Comparison of ENCODE assay signal across 1 cellular context in the genomic region with DNA sequence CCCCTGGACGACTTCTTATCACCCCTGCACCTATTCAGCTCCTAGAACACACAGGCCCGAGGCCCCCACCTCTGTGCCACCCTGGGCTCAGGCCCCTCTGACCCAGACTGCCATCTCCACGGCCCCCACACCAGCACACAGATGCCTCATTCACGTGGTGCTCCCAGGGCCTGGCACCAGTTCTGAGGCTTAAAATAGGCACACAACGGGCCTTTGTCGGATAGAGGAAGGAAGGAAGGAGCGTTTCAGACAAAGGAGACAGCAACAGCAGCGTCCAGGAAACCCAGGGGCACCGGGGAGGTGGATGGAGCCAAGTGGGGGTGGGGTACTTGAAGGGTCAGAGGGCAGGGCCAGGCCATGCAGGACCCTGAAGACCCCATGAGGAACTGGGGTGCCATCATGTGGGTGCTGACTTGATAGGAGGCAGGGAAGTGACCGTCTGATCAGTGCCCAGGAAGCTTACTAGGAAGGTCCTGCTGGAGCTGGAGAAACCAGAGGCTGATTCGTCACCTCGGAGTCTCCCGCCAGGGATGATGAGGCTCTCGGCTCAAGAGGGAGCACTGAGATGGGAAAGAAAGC.
TF ChIP-seq lines count a peak whose summit lies in the region.

No MANE protein-coding gene starts in this region.

TF ChIP-seq in GM12878, 131 proteins besides CTCF, POLR2A, EP300 and RAD21:
- TF ChIP-seq KAT2A (conservative IDR thresholded peaks at IDR 0.05; ENCODE audit: control insufficient read depth, low read depth, low read length), result no peak
- TF ChIP-seq CBX3 (IDR thresholded peaks at IDR 0.05; ENCODE audit: borderline replicate concordance, low read depth), result no peak
- TF ChIP-seq BCL11A (IDR thresholded peaks at IDR 0.05; ENCODE audit: low read depth, low read length), result no peak
- no peak for TF ChIP-seq TCF7 (IDR thresholded peaks at IDR 0.05; ENCODE audit: borderline replicate concordance)
- TF ChIP-seq GABPA (IDR thresholded peaks at IDR 0.05; ENCODE audit: low read depth), result no peak
- TF ChIP-seq, protein P1, sequence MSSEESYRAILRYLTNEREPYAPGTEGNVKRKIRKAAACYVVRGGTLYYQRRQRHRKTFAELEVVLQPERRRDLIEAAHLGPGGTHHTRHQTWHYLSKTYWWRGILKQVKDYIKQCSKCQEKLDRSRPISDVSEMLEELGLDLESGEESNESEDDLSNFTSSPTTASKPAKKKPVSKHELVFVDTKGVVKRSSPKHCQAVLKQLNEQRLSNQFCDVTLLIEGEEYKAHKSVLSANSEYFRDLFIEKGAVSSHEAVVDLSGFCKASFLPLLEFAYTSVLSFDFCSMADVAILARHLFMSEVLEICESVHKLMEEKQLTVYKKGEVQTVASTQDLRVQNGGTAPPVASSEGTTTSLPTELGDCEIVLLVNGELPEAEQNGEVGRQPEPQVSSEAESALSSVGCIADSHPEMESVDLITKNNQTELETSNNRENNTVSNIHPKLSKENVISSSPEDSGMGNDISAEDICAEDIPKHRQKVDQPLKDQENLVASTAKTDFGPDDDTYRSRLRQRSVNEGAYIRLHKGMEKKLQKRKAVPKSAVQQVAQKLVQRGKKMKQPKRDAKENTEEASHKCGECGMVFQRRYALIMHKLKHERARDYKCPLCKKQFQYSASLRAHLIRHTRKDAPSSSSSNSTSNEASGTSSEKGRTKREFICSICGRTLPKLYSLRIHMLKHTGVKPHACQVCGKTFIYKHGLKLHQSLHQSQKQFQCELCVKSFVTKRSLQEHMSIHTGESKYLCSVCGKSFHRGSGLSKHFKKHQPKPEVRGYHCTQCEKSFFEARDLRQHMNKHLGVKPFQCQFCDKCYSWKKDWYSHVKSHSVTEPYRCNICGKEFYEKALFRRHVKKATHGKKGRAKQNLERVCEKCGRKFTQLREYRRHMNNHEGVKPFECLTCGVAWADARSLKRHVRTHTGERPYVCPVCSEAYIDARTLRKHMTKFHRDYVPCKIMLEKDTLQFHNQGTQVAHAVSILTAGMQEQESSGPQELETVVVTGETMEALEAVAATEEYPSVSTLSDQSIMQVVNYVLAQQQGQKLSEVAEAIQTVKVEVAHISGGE (CRISPR knock-in tag; IDR thresholded peaks at IDR 0.05), result no peak
- no peak for TF ChIP-seq SREBF1 (IDR thresholded peaks at IDR 0.05; ENCODE audit: low read length)
